Comparison of ENCODE assay signal across 8 cellular contexts in the genomic region with DNA sequence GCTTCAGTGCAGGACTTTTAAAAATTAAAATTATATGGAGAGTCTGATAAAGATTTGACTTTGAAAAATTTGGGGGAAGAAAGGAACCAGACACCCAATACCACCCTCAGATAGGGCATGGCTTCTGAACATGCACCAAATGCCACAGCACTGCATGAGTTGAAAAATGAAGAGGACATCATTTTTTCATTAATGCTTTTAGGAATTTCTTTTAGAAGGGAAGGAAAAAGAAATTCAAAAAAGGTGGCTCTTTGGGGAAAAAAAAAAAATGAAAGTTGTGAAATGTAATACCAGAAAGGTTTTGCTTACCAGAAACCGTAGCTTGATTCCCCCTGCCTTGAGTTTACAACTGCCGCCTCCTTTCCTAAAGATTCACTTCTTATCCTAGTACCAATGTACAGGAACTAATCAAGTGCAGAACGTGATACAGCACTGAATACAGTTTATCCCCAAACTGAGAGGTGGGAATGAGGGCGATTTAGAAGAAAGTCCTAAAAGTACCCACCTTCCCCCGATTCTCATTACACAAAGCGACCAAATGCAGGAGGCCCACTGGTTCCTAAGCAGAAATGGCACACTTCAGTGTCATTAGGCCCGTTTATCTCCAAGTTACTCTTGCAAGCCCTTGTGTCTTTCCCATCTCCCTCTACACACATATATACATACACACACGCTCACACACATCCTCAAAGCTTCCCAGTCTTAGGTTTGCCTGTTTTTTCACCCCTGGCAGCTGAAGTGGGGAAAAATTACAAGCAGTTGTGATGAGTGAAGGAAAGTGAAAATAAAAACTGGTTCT. TPM values are rescaled to one million over a fixed set of nuclear protein-coding genes. Genes with fewer than 3 reads are reported as not detected.
DNase-seq lines count a peak whose midpoint lies in the region; ATAC-seq and TF ChIP-seq lines count a peak whose summit lies in the region.

No MANE protein-coding gene starts in this region.

- H3K27me3 Mint-ChIP-seq in brain = peaks cover 21% of the 10 kb centered on the region

- H3K9ac ChIP-seq in HUES6 (ENCODE audit: low read length) (peak overlapping the region; percentile 44), mucosa of rectum (ENCODE audit: low read depth in 1 of 2, low read length in 2 of 2) (peak overlapping the region; percentile 78 to 95)

- H3K4me1 ChIP-seq in HUES6 (ENCODE audit: control insufficient read depth, insufficient read depth, low read length) (peaks cover 23% of the 10 kb centered on the region), mucosa of rectum (ENCODE audit: control insufficient read depth in 2 of 2, insufficient read depth in 2 of 2, low read length in 2 of 2) (peaks cover 10 to 20% of the 10 kb centered on the region in 2 donors)

- ATAC-seq in GM18907 (IDR thresholded peaks at IDR 0.05; ENCODE audit: unreplicated experiment) = no peak

- peaks cover 0 to 14% (median 3%) of the 10 kb centered on the region in 5 experiments for H3K9me3 Mint-ChIP-seq in brain

- peaks cover 51% of the 10 kb centered on the region for H3K36me3 Mint-ChIP-seq in brain

- CTCF ChIA-PET in AG04450 (lab: Charles Lee) = interaction anchor here (0.7 to 3.3 kb wide), 3 partner anchors 17 to 74 kb away, joined by 5 to 28 read pairs (median 18); no protein-coding TSS in a partner anchor

- in situ Hi-C loops in GM13977 (cut with MboI; ENCODE audit: low pct_unique_long_range_greater_than_20kb, low sequenced_read_pairs, unreplicated experiment) = no loop called here

- TF ChIP-seq CTCF in AG04450 (IDR thresholded peaks at IDR 0.05; ENCODE audit: low read depth, low read length) = no peak
- TF ChIP-seq CTCF in brain (conservative IDR thresholded peaks at IDR 0.05) = no peak
- no peak for TF ChIP-seq CTCF in GM13977 (IDR thresholded peaks at IDR 0.05; ENCODE audit: extremely low read depth, insufficient read depth, missing control alignments)

- H3K4me3 ChIP-seq in AG04450 (ENCODE audit: low read depth, low read length) (peak overlapping the region; percentile 59), HUES6 (ENCODE audit: low read depth, low read length) (peak overlapping the region; percentile 82), mucosa of rectum (ENCODE audit: low read length in 2 of 2) (peak overlapping the region; percentile 59 to 99)

- H3K27ac ChIP-seq in AG04450 (ENCODE audit: low read depth, low read length) (peak overlapping the region; percentile 47), HUES6 (ENCODE audit: low read depth, low read length) (peak overlapping the region; percentile 23; the same call in 1 of the 2 replicates), mucosa of rectum (ENCODE audit: low read depth in 2 of 2, low read length in 2 of 2) (peak overlapping the region; percentile 56 to 98)

- peaks cover 70% of the 10 kb centered on the region for H3K4me1 Mint-ChIP-seq in brain

- H3K36me3 ChIP-seq in HUES6 (ENCODE audit: control insufficient read depth, insufficient read depth, low read length) (peaks cover 52% of the 10 kb centered on the region), mucosa of rectum (ENCODE audit: control insufficient read depth in 2 of 2, insufficient read depth in 2 of 2, low read length in 2 of 2) (peaks cover 13 to 18% of the 10 kb centered on the region in 2 donors)

- H3K9me3 ChIP-seq in AG04450 (ENCODE audit: control insufficient read depth, insufficient read depth, low read length) (no peaks in the 10 kb centered on the region), HUES6 (ENCODE audit: control insufficient read depth, insufficient read depth, low read depth, low read length) (no peaks in the 10 kb centered on the region), mucosa of rectum (ENCODE audit: control insufficient read depth in 2 of 2, low read length in 2 of 2) (no peaks in the 10 kb centered on the region)

- DNase-seq in AG04450 (ENCODE audit: low read depth, low spot score) (no peak), NCI-H82 treated with DMSO at 0.1 percent for 48 hours (lab: John Stamatoyannopoulos, UW; ENCODE audit: unreplicated experiment) (no peak), GM13977 (ENCODE audit: low spot score) (no peak), NCI-H510A treated with DMSO at 0.1 percent for 48 hours (lab: John Stamatoyannopoulos, UW) (no peak)

- H3K4me3 Mint-ChIP-seq in brain = peak overlapping the region; percentile 91 to 100 (median 96)

- POLR2A ChIA-PET in AG04450 (lab: Yijun Ruan, JAX) = interaction anchor here (0.6 to 4.7 kb wide), 18 partner anchors 10 to 1789 kb away, joined by 3 to 69 read pairs (median 6); partner anchors contain the start of genes ABCF1, C6orf136, DHX16 and MDC1

- H3K27me3 ChIP-seq in AG04450 (ENCODE audit: control insufficient read depth, insufficient read depth, low read length) = no peaks in the 10 kb centered on the region
- no peaks in the 10 kb centered on the region for H3K27me3 ChIP-seq in HUES6 (ENCODE audit: control insufficient read depth, insufficient read depth, low read length)
- no peaks in the 10 kb centered on the region for H3K27me3 ChIP-seq in mucosa of rectum (ENCODE audit: control insufficient read depth in 2 of 2, insufficient read depth in 2 of 2, low read length in 2 of 2)

- peak overlapping the region; percentile 99 to 100 (median 100) for H3K27ac Mint-ChIP-seq in brain

RNA-seq across cellular contexts. Expression of gene PPP1R10, which starts 2.8 kb away (rescaled TPM):
- polyA plus RNA-seq in AG04450 (2011; rRNA removed) (32.9 and 43.2 TPM in 2 replicates), brain (ENCODE audit: insufficient read depth, low read depth, low replicate concordance) (40.7 TPM)
- polyA minus RNA-seq in AG04450 (2011; rRNA and poly(A)+ RNA removed) = 130 and 148 TPM in 2 replicates

RNA-seq across cellular contexts. Expression of gene MRPS18B, which starts 3.4 kb away (rescaled TPM):
- 56.6 and 59.8 TPM in 2 replicates for polyA plus RNA-seq in AG04450 (2011; rRNA removed)
- polyA minus RNA-seq in AG04450 (2011; rRNA and poly(A)+ RNA removed) = 40.5 and 47.8 TPM in 2 replicates
- 127 TPM for polyA plus RNA-seq in brain (ENCODE audit: insufficient read depth, low read depth, low replicate concordance)

RNA-seq across cellular contexts. Expression of gene ATAT1, which starts 12.4 kb away (rescaled TPM):
- polyA plus RNA-seq in AG04450 (2011; rRNA removed) (10.8 and 13.1 TPM in 2 replicates), brain (ENCODE audit: insufficient read depth, low read depth, low replicate concordance) (46.9 TPM)
- 9.0 and 10.6 TPM in 2 replicates for polyA minus RNA-seq in AG04450 (2011; rRNA and poly(A)+ RNA removed)

RNA-seq across cellular contexts. Expression of gene C6orf136, which starts 32.7 kb away (rescaled TPM):
- polyA plus RNA-seq in AG04450 (2011; rRNA removed) (5.1 and 5.5 TPM in 2 replicates), brain (ENCODE audit: insufficient read depth, low read depth, low replicate concordance) (41.1 TPM)
- 8.2 and 14.0 TPM in 2 replicates for polyA minus RNA-seq in AG04450 (2011; rRNA and poly(A)+ RNA removed)

RNA-seq across cellular contexts. Expression of gene ABCF1, which starts 43.0 kb away (rescaled TPM):
- 32.3 and 38.7 TPM in 2 replicates for polyA plus RNA-seq in AG04450 (2011; rRNA removed)
- polyA minus RNA-seq in AG04450 (2011; rRNA and poly(A)+ RNA removed) = 75.5 and 88.4 TPM in 2 replicates
- 100 TPM for polyA plus RNA-seq in brain (ENCODE audit: insufficient read depth, low read depth, low replicate concordance)

Comparison
In these comparisons a context has a peak if more than half of its experiments do, and no peak if none do; other contexts are left out.
1. H3K27ac ChIP-seq: peak in every context shown above with its lines; median percentile 77 in mucosa of rectum; 47 in AG04450; 23 in HUES6.